Comparison of ENCODE assay signal across 8 cellular contexts in the genomic region with DNA sequence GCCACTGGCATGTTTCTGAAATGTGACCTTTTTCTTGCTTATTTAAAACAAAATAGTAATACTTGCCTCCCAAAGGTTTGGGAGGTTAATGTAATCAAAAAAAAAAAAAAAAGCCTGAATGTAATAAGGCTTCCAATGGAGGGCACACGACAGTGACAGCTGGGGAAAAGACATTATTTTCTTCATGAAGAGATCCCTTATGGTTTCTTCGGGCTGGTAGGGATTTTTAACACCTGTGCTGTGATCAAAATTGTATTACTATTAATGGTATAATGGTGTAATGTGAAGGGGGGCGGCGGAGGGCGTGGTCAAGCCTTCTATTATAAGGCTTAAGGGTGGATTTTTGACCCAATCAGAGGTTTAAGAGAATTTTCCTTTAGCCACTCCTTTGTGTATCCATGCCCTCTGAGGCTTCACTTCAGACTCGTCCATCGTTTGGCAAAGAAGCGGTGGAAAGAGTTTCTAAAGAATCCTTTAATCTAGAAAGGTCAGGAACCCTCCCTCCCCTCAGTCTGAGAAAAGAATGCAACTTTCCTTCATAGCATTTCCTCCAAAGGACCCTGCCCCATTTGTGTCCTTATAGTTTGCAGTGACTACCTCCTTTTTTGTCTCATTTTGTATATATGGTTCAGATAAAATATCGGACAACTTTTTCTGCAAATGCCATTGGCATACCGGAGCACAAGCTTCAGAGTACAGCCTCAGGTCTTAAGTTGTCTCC.
DNase-seq lines count a peak whose midpoint lies in the region; ATAC-seq, FAIRE-seq and TF ChIP-seq lines count a peak whose summit lies in the region.

No MANE protein-coding gene starts in this region.

- ATAC-seq in activated CD8-positive, alpha-beta memory T cell treated with anti-CD3 and anti-CD28 coated beads, Interleukin-2, amount 10 ng/mL, durations not matched to agents 7 days and 5 days = no peak
- ATAC-seq in mucosa of descending colon (peak; percentile 12), GM21825 (IDR thresholded peaks at IDR 0.05; ENCODE audit: unreplicated experiment) (no peak)

- peaks cover 45% of the 10 kb centered on the region for H3K4me1 Mint-ChIP-seq in activated CD8-positive, alpha-beta memory T cell treated with anti-CD3 and anti-CD28 coated beads, Interleukin-2, amount 10 ng/mL, durations not matched to agents 7 days and 5 days
- H3K4me1 Mint-ChIP-seq in endodermal cell = peaks cover 31% of the 10 kb centered on the region

- H3K27me3 Mint-ChIP-seq in activated CD8-positive, alpha-beta memory T cell treated with anti-CD3 and anti-CD28 coated beads, Interleukin-2, amount 10 ng/mL, durations not matched to agents 7 days and 5 days = no peaks in the 10 kb centered on the region
- H3K27me3 Mint-ChIP-seq in endodermal cell (ENCODE audit: insufficient read depth) = no peaks in the 10 kb centered on the region

- CTCF ChIA-PET in activated CD8-positive, alpha-beta memory T cell treated with anti-CD3 and anti-CD28 coated beads, Interleukin-2, amount 10 ng/mL, durations not matched to agents 7 days and 5 days (lab: Charles Lee) = interaction anchor here (0.8 to 8.2 kb wide), 15 partner anchors 8 to 163 kb away, joined by 3 to 147 read pairs (median 12); partner anchors contain the start of gene CHD2

- peak overlapping the region; percentile 97 for H3K27ac ChIP-seq in endodermal cell (ENCODE audit: low read depth, low read length)
- H3K27ac ChIP-seq in thymus (ENCODE audit: low read depth) = peak overlapping the region; percentile 96

- peak; percentile 66 for DNase-seq in activated CD8-positive, alpha-beta memory T cell treated with anti-CD3 and anti-CD28 coated beads, Interleukin-2, amount 10 ng/mL, durations not matched to agents 7 days and 5 days
- DNase-seq in activated CD8-positive, alpha-beta memory T cell treated with anti-CD3 and anti-CD28 coated beads, Interleukin-2, amount 50 U/mL, for 4 hours = no peak
- DNase-seq in NCI-H1694 (lab: John Stamatoyannopoulos, UW) = peak; percentile 81
- peak; percentile 61 for DNase-seq in endodermal cell
- peak; percentile 77 to 87 (median 83) for DNase-seq in mucosa of descending colon

- H3K27me3 ChIP-seq in endodermal cell (ENCODE audit: control insufficient read depth, insufficient read depth, low read length, poor library complexity, severe bottlenecking) (no peaks in the 10 kb centered on the region), thymus (ENCODE audit: control insufficient read depth, insufficient read depth) (no peaks in the 10 kb centered on the region)

- peak; percentile 68 for FAIRE-seq in TTC549 (lab: Jason Lieb, UNC)

- peak overlapping the region; percentile 99 for H3K27ac Mint-ChIP-seq in activated CD8-positive, alpha-beta memory T cell treated with anti-CD3 and anti-CD28 coated beads, Interleukin-2, amount 10 ng/mL, durations not matched to agents 7 days and 5 days
- peak overlapping the region; percentile 98 for H3K27ac Mint-ChIP-seq in endodermal cell

- no peaks in the 10 kb centered on the region for H3K9me3 Mint-ChIP-seq in activated CD8-positive, alpha-beta memory T cell treated with anti-CD3 and anti-CD28 coated beads, Interleukin-2, amount 10 ng/mL, durations not matched to agents 7 days and 5 days (ENCODE audit: low read depth)
- H3K9me3 Mint-ChIP-seq in endodermal cell = no peaks in the 10 kb centered on the region

- H3K9ac ChIP-seq in endodermal cell (ENCODE audit: extremely low read depth, low read length, poor library complexity, severe bottlenecking) = peak overlapping the region; percentile 91

- H3K36me3 ChIP-seq in endodermal cell (ENCODE audit: control insufficient read depth, insufficient read depth, low read length) = no peaks in the 10 kb centered on the region
- H3K36me3 ChIP-seq in mucosa of descending colon (ENCODE audit: low read depth) = no peaks in the 10 kb centered on the region
- no peaks in the 10 kb centered on the region for H3K36me3 ChIP-seq in thymus (ENCODE audit: control insufficient read depth, insufficient read depth)

- peak overlapping the region; percentile 80 for H3K4me3 Mint-ChIP-seq in activated CD8-positive, alpha-beta memory T cell treated with anti-CD3 and anti-CD28 coated beads, Interleukin-2, amount 10 ng/mL, durations not matched to agents 7 days and 5 days
- peak overlapping the region; percentile 74 for H3K4me3 Mint-ChIP-seq in endodermal cell

- no peaks in the 10 kb centered on the region for H3K9me3 ChIP-seq in endodermal cell (ENCODE audit: control insufficient read depth, low read length)
- H3K9me3 ChIP-seq in mucosa of descending colon = no peaks in the 10 kb centered on the region
- H3K9me3 ChIP-seq in thymus (ENCODE audit: control insufficient read depth) = no peaks in the 10 kb centered on the region

- H3K4me3 ChIP-seq in endodermal cell (ENCODE audit: low read length) (peak overlapping the region; percentile 75), mucosa of descending colon (no peak overlapping the region), thymus (ENCODE audit: low read length) (peak overlapping the region; percentile 66)

- H3K36me3 Mint-ChIP-seq in activated CD8-positive, alpha-beta memory T cell treated with anti-CD3 and anti-CD28 coated beads, Interleukin-2, amount 10 ng/mL, durations not matched to agents 7 days and 5 days = peaks cover 4% of the 10 kb centered on the region
- peaks cover 1% of the 10 kb centered on the region for H3K36me3 Mint-ChIP-seq in endodermal cell (ENCODE audit: low read depth)

- WGBS in endodermal cell (ENCODE audit: insufficient coverage in 1 of 2, insufficient read length in 1 of 2), 2 experiments = 17 to 37% methylated on average over 1 to 10 of the region's 10 CpGs
- WGBS in thymus = 27% methylated on average over 10 of the region's 10 CpGs

- no peaks in the 10 kb centered on the region for H3K4me1 ChIP-seq in endodermal cell (ENCODE audit: control insufficient read depth, insufficient read depth, low read length)
- H3K4me1 ChIP-seq in mucosa of descending colon (ENCODE audit: low read depth) = peaks cover 10% of the 10 kb centered on the region
- H3K4me1 ChIP-seq in thymus (ENCODE audit: control insufficient read depth, insufficient read depth, low read length) = peaks cover 12% of the 10 kb centered on the region

- TF ChIP-seq CTCF in endodermal cell (conservative IDR thresholded peaks at IDR 0.05) (no peak), mucosa of descending colon (IDR thresholded peaks at IDR 0.05) (no peak)

- intact Hi-C loops in mucosa of descending colon (cut with DNase I, micrococcal nuclease) = loop anchor here in 1 of 2 donors (5.0 kb wide), 2 partner anchors 77 to 92 kb away; partner anchors contain the start of gene CHD2
